Comparison of ENCODE assay signal across 20 cellular contexts in genomic region chr19:46384396-46384795, GRCh38. TPM values are rescaled to one million over a fixed set of nuclear protein-coding genes. Genes with fewer than 3 reads are reported as not detected.
A peak's percentile ranks its signal among the peaks of the same experiment; 100 is the strongest.
DNase-seq lines count a peak whose midpoint lies in the region; ATAC-seq and TF ChIP-seq lines count a peak whose summit lies in the region.
"Had no signal": no experiment of that assay in that cellular context is flagged by ENCODE, and none has a peak within 500 bp of the region (broad histone marks: within the 10 kb centered on the region; RNA-seq: fewer than 3 reads in every experiment).

No MANE protein-coding gene starts in this region.

- ATAC-seq in heart left ventricle, result peak; percentile 38 to 80 (median 76)
- ATAC-seq: stimulated activated naive B cell treated with anti-CD40 and anti-IgM and Interleukin-4, amounts not matched to agents 10 μg/mL and 1 μg/mL and 100 μg/mL, for 72 hours had no signal

- TF ChIP-seq CTCF in H9 (conservative IDR thresholded peaks at IDR 0.05) (no peak), heart left ventricle (IDR thresholded peaks at IDR 0.05) (no peak), Calu3 (IDR thresholded peaks at IDR 0.05; ENCODE audit: unreplicated experiment) (no peak)

- no peak overlapping the region for H2BK5ac ChIP-seq in H9 (ENCODE audit: insufficient read length, low read length)

- peaks cover 2 to 3% of the 10 kb centered on the region in 2 experiments; a peak in 2 of 5 replicates for H3K9me3 Mint-ChIP-seq in H9
- H3K9me3 Mint-ChIP-seq in Calu3 (ENCODE audit: low read depth, unreplicated experiment), result no peaks in the 10 kb centered on the region
- H3K9me3 Mint-ChIP-seq: CD4-positive, alpha-beta T cell; natural killer cell treated with Interleukin-12 subunit alpha and Interleukin-12 subunit beta and Interleukin-15 and Interleukin-18, amount 100 ng/mL, for 72 hours; stimulated activated naive B cell treated with anti-CD40 and anti-IgM and Interleukin-4, amounts not matched to agents 10 μg/mL and 1 μg/mL and 100 μg/mL, for 72 hours had no signal

- H3K4me3 ChIP-seq in heart left ventricle, result no peak overlapping the region
- H3K4me3 ChIP-seq: breast epithelium, SK-N-MC, thoracic aorta had no signal

- no peaks in the 10 kb centered on the region for H3K27me3 ChIP-seq in H9 (ENCODE audit: insufficient read depth, low read length)
- H3K27me3 ChIP-seq in heart left ventricle, result no peaks in the 10 kb centered on the region
- H3K27me3 ChIP-seq: breast epithelium had no signal

- H3K14ac ChIP-seq in H9 (ENCODE audit: insufficient read depth, low read length), result no peak overlapping the region

- intact Hi-C loops in heart left ventricle (cut with DNase I) (no loop called here), posterior vena cava (cut with DNase I) (no loop called here), Calu3 (cut with micrococcal nuclease; ENCODE audit: unreplicated experiment) (no loop called here)

- no peak overlapping the region for H2BK120ac ChIP-seq in H9 (ENCODE audit: low read depth, low read length, poor library complexity, severe bottlenecking)

- no peak for TF ChIP-seq POLR2A in heart left ventricle (IDR thresholded peaks at IDR 0.05)

- peak; percentile 15 for DNase-seq in H9
- DNase-seq in NCI-H82 (lab: John Stamatoyannopoulos, UW), result peak; percentile 93
- peak in 3 of 5 donors; percentile 58 to 73 (median 73) for DNase-seq in heart left ventricle
- peak; percentile 75 for DNase-seq in posterior vena cava (ENCODE audit: low spot score)
- DNase-seq in Calu3, result no peak
- no peak for DNase-seq in MV-4-11 (lab: John Stamatoyannopoulos, UW)
- DNase-seq in Ammon's horn (ENCODE audit: low spot score), result no peak
- DNase-seq: activated effector memory CD4-positive, alpha-beta T cell treated with anti-CD3 and anti-CD28 coated beads, Interleukin-2, amount 50 U/mL, for 16 hours; KG1; NCI-H146; NCI-H2171 treated with DMSO at 0.1 percent for 48 hours; small intestine; stimulated activated naive B cell treated with anti-CD40 and anti-IgM and Interleukin-4, amounts not matched to agents 10 μg/mL and 1 μg/mL and 100 μg/mL, for 72 hours; T-helper 2 cell had no signal

- no CpG with 5 or more reads among the region's 11 CpGs for WGBS in H9 (ENCODE audit: extremely low coverage, insufficient read length, low lambda C conversion rate)
- 46 to 67% (median 60%) methylated on average over 9 to 11 of the region's 11 CpGs for WGBS in heart left ventricle, 4 donors

- no peaks in the 10 kb centered on the region for H3K4me1 ChIP-seq in H9 (ENCODE audit: insufficient read depth, low read length)
- peaks cover 0 to 28% (median 10%) of the 10 kb centered on the region in 12 donors for H3K4me1 ChIP-seq in heart left ventricle
- H3K4me1 ChIP-seq: breast epithelium had no signal

- H3K18ac ChIP-seq in H9 (ENCODE audit: insufficient read length, low read depth, low read length), result no peak overlapping the region

- H3T11ph ChIP-seq in H9 (ENCODE audit: low read length), result no peak overlapping the region

- H4K8ac ChIP-seq in H9 (replicated peaks; ENCODE audit: insufficient read length, low read depth, low read length), result no peak overlapping the region

- H3K27me3 Mint-ChIP-seq in H9 (ENCODE audit: low read depth) (no peaks in the 10 kb centered on the region), Calu3 (ENCODE audit: unreplicated experiment) (no peaks in the 10 kb centered on the region)
- H3K27me3 Mint-ChIP-seq: CD4-positive, alpha-beta T cell; natural killer cell treated with Interleukin-12 subunit alpha and Interleukin-12 subunit beta and Interleukin-15 and Interleukin-18, amount 100 ng/mL, for 72 hours; stimulated activated naive B cell treated with anti-CD40 and anti-IgM and Interleukin-4, amounts not matched to agents 10 μg/mL and 1 μg/mL and 100 μg/mL, for 72 hours had no signal

- H3K4me3 Mint-ChIP-seq in H9 (no peak overlapping the region), Calu3 (ENCODE audit: low read depth, unreplicated experiment) (no peak overlapping the region)
- H3K4me3 Mint-ChIP-seq: CD4-positive, alpha-beta T cell; natural killer cell treated with Interleukin-12 subunit alpha and Interleukin-12 subunit beta and Interleukin-15 and Interleukin-18, amount 100 ng/mL, for 72 hours; stimulated activated naive B cell treated with anti-CD40 and anti-IgM and Interleukin-4, amounts not matched to agents 10 μg/mL and 1 μg/mL and 100 μg/mL, for 72 hours had no signal

- no TSS peak for BruUV-seq in Calu3 (replicated peaks; lab: Mats Ljungman, UMichigan)

- no peak overlapping the region for H4K91ac ChIP-seq in H9 (ENCODE audit: insufficient read length, low read depth, low read length)

- H3K36me3 Mint-ChIP-seq in H9 (ENCODE audit: insufficient read depth in 1 of 3, low read depth in 3 of 3), result peaks cover 55 to 93% (median 86%) of the 10 kb centered on the region in 3 experiments
- H3K36me3 Mint-ChIP-seq in Calu3 (ENCODE audit: insufficient read depth, unreplicated experiment), result peaks cover 43% of the 10 kb centered on the region

- no peak overlapping the region for H3K4me2 ChIP-seq in H9 (ENCODE audit: insufficient read depth, insufficient read length, low read length)

- no peaks in the 10 kb centered on the region; a peak in 1 of 4 replicates for H3K4me1 Mint-ChIP-seq in H9
- H3K4me1 Mint-ChIP-seq in Calu3 (ENCODE audit: low read depth, unreplicated experiment), result no peaks in the 10 kb centered on the region

- no peak overlapping the region for H4K5ac ChIP-seq in H9 (ENCODE audit: insufficient read length, low read depth, low read length)

- H3K27ac Mint-ChIP-seq in H9 (peak overlapping the region in 1 of 3 experiments; percentile 68; a peak in 1 of 7 replicates), Calu3 (ENCODE audit: unreplicated experiment) (no peak overlapping the region)
- H3K27ac Mint-ChIP-seq: CD4-positive, alpha-beta T cell; natural killer cell treated with Interleukin-12 subunit alpha and Interleukin-12 subunit beta and Interleukin-15 and Interleukin-18, amount 100 ng/mL, for 72 hours; stimulated activated naive B cell treated with anti-CD40 and anti-IgM and Interleukin-4, amounts not matched to agents 10 μg/mL and 1 μg/mL and 100 μg/mL, for 72 hours had no signal

- CTCF ChIA-PET in Calu3 (lab: Charles Lee), result interaction anchor here (0.6 kb wide), 2 partner anchors 52 to 89 kb away, joined by 3 read pairs; no protein-coding TSS in a partner anchor

- no peaks in the 10 kb centered on the region for H4K20me1 ChIP-seq in H9 (ENCODE audit: control insufficient read depth, insufficient read depth, insufficient read length)

- H3K56ac ChIP-seq in H9 (ENCODE audit: insufficient read length, low read depth, low read length), result no peak overlapping the region

- no peak overlapping the region for H3K9ac ChIP-seq in H9 (ENCODE audit: extremely low read depth, insufficient read length, low read length)

- H3K9me3 ChIP-seq in H9 (ENCODE audit: control insufficient read depth, low read depth, low read length) (no peaks in the 10 kb centered on the region), heart left ventricle (no peaks in the 10 kb centered on the region)
- H3K9me3 ChIP-seq: breast epithelium, thoracic aorta had no signal

- no peaks in the 10 kb centered on the region for H3K79me1 ChIP-seq in H9 (ENCODE audit: insufficient read depth, low read depth, low read length, poor library complexity, severe bottlenecking)

- H2AFZ ChIP-seq in H9 (ENCODE audit: low read length), result no peak overlapping the region

- H2BK12ac ChIP-seq in H9 (ENCODE audit: insufficient read length, low read depth, low read length), result no peak overlapping the region

- no peak overlapping the region for H3K4ac ChIP-seq in H9 (ENCODE audit: low read depth, low read length)

- no peak overlapping the region for H2BK15ac ChIP-seq in H9 (ENCODE audit: low read depth, low read length)

- no peak overlapping the region for H2BK20ac ChIP-seq in H9 (ENCODE audit: low read depth, low read length, poor library complexity, severe bottlenecking)

- H2AK5ac ChIP-seq in H9 (ENCODE audit: insufficient read length, low read length), result no peak overlapping the region

- H3K36me3 ChIP-seq in heart left ventricle, result peaks cover 0 to 87% (median 77%) of the 10 kb centered on the region in 9 donors
- H3K36me3 ChIP-seq: breast epithelium had no signal

- H3K27ac ChIP-seq in H9 (ENCODE audit: insufficient read length, low read depth, low read length), result no peak overlapping the region
- H3K27ac ChIP-seq in heart left ventricle, result peak overlapping the region in 6 of 12 donors; percentile 0 to 52 (median 24)
- H3K27ac ChIP-seq: breast epithelium, SK-N-MC, thoracic aorta had no signal

- no peaks in the 10 kb centered on the region for H3K79me2 ChIP-seq in H9 (ENCODE audit: insufficient read depth, low read length)

- H3K23ac ChIP-seq in H9 (ENCODE audit: insufficient read length, low read depth, low read length), result no peak overlapping the region

- no peaks in the 10 kb centered on the region for H3K23me2 ChIP-seq in H9 (ENCODE audit: insufficient read length, low read depth, low read length, poor library complexity, severe bottlenecking)

RNA-seq across cellular contexts. Expression of gene CCDC8, which starts 29.0 kb away (rescaled TPM):
- total RNA-seq in H9 (2021), result 27.5 and 28.7 TPM in 2 replicates
- 10 to 100 TPM; 13.6 to 30.6 (median 24.7) TPM for total RNA-seq in heart left ventricle
- 10 to 100 TPM; 17.8 to 19.0 TPM for polyA plus RNA-seq in heart left ventricle
- 10 to 100 TPM; 11.7 to 17.7 TPM for total RNA-seq in posterior vena cava
- total RNA-seq in Calu3 (2022), result not detected in 2 replicates
- total RNA-seq: CD4-positive, alpha-beta T cell; HT-29; natural killer cell treated with Interleukin-12 subunit alpha and Interleukin-12 subunit beta and Interleukin-15 and Interleukin-18, amount 100 ng/mL, for 72 hours had no signal

RNA-seq across cellular contexts. Expression of gene PPP5C, which starts 37.5 kb away (rescaled TPM):
- total RNA-seq in H9 (2021) (108 and 111 TPM in 2 replicates), heart left ventricle (100 to 1,000 TPM in 1 of 9 donors, 10 to 100 TPM in 8; 69.9 to 115 (median 77.1) TPM), posterior vena cava (10 to 100 TPM; 44.3 to 46.8 TPM), Calu3 (2022) (124 and 128 TPM in 2 replicates)
- polyA plus RNA-seq in heart left ventricle, result 100 to 1,000 TPM in 1 of 2 donors, 10 to 100 TPM in 1; 64.9 to 107 TPM

RNA-seq across cellular contexts. Expression of gene PNMA8C, which starts 44.3 kb away (rescaled TPM):
- 1.7 and 1.8 TPM in 2 replicates for total RNA-seq in H9 (2021)
- total RNA-seq in heart left ventricle, result under 1 TPM in 7 of 9 donors, not detected in 2; 0.07 to 0.19 (median 0.12) TPM
- under 1 TPM in 1 of 2 donors, not detected in 1; 0.08 TPM for polyA plus RNA-seq in heart left ventricle
- total RNA-seq in posterior vena cava, result 1 to 10 TPM in 1 of 2 donors, under 1 TPM in 1; 0.37 to 1.2 TPM
- total RNA-seq in Calu3 (2022), result not detected in 2 replicates
- total RNA-seq: CD4-positive, alpha-beta T cell; HT-29; natural killer cell treated with Interleukin-12 subunit alpha and Interleukin-12 subunit beta and Interleukin-15 and Interleukin-18, amount 100 ng/mL, for 72 hours had no signal

Comparison
In these comparisons a context has a peak if more than half of its experiments do, and no peak if none do; other contexts are left out.
1. DNase-seq: peak in H9 (single experiment), NCI-H82 (single experiment), heart left ventricle (3 of 5) and posterior vena cava (single experiment); none in Calu3 (single experiment), MV-4-11 (single experiment) and Ammon's horn (single experiment).
2. RNA of gene CCDC8, which starts 29.0 kb away (total RNA-seq): 27.5 to 28.7 TPM in H9, 13.6 to 30.6 TPM in heart left ventricle and 11.7 to 17.7 TPM in posterior vena cava; not detected in Calu3; every median in the first group is over 10 times any median in the second.